Comparison of ENCODE assay signal across 16 cellular contexts in genomic region chr11:71458146-71459070, GRCh38.
"Had no signal": no experiment of that assay in that cellular context is flagged by ENCODE, and none has a peak within 500 bp of the region (broad histone marks: within the 10 kb centered on the region; RNA-seq: fewer than 3 reads in every experiment).

No MANE protein-coding gene starts in this region.

- H3K9me3 ChIP-seq: gastrocnemius medialis, ovary, tibial nerve had no signal

- H3K4me3 ChIP-seq: gastrocnemius medialis, ovary, tibial nerve had no signal

- H3K4me3 Mint-ChIP-seq: activated CD4-positive, alpha-beta T cell treated with anti-CD3 and anti-CD28 coated beads for 36 hours; activated CD8-positive, alpha-beta T cell treated with anti-CD3 and anti-CD28 coated beads, Interleukin-2, amount 10 ng/mL, durations not matched to agents 7 days and 5 days; activated naive CD4-positive, alpha-beta T cell treated with anti-CD3 and anti-CD28 coated beads, Interleukin-2, amount 50 U/mL, for 24 hours; stimulated activated effector memory CD8-positive, alpha-beta T cell treated with anti-CD3 and anti-CD28 coated beads, Interleukin-12 subunit alpha, Interleukin-12 subunit beta, amount 100 ng/mL, for 72 hours had no signal

- H3K27ac ChIP-seq: gastrocnemius medialis, ovary, tibial nerve had no signal

- H3K27ac Mint-ChIP-seq: activated CD4-positive, alpha-beta T cell treated with anti-CD3 and anti-CD28 coated beads for 36 hours; activated CD8-positive, alpha-beta T cell treated with anti-CD3 and anti-CD28 coated beads, Interleukin-2, amount 10 ng/mL, durations not matched to agents 7 days and 5 days; activated naive CD4-positive, alpha-beta T cell treated with anti-CD3 and anti-CD28 coated beads, Interleukin-2, amount 50 U/mL, for 24 hours had no signal

- H3K27me3 ChIP-seq: gastrocnemius medialis, ovary, tibial nerve had no signal

- H3K27me3 Mint-ChIP-seq: activated CD4-positive, alpha-beta T cell treated with anti-CD3 and anti-CD28 coated beads for 36 hours; activated naive CD4-positive, alpha-beta T cell treated with anti-CD3 and anti-CD28 coated beads, Interleukin-2, amount 50 U/mL, for 24 hours; brain had no signal

- H3K36me3 ChIP-seq: ovary had no signal

- DNase-seq: activated CD4-positive, alpha-beta T cell treated with anti-CD3 and anti-CD28 coated beads for 36 hours; activated CD8-positive, alpha-beta memory T cell treated with anti-CD3 and anti-CD28 coated beads, Interleukin-2, amount 50 U/mL, for 4 hours; activated CD8-positive, alpha-beta T cell treated with anti-CD3 and anti-CD28 coated beads, Interleukin-2, amount 10 ng/mL, durations not matched to agents 7 days and 5 days; activated effector memory CD4-positive, alpha-beta T cell treated with anti-CD3 and anti-CD28 coated beads, Interleukin-2, amount 50 U/mL, for 16 hours; activated T-cell treated with anti-CD3 and anti-CD28 coated beads, Interleukin-2, amount 50 U/mL, for 48 hours; amniotic stem cell; effector CD8-positive, alpha-beta T cell; gastrocnemius medialis; stimulated activated CD4-positive, alpha-beta T cell treated with anti-CD3 and anti-CD28 coated beads, Interleukin-12 subunit alpha, Interleukin-12 subunit beta, amount 100 ng/mL, for 4 hours; stimulated activated CD4-positive, alpha-beta T cell treated with anti-CD3 and anti-CD28 coated beads, Interleukin-2, amount 100 ng/mL, for 24 hours; T-helper 2 cell had no signal

- H3K9me3 Mint-ChIP-seq: activated naive CD4-positive, alpha-beta T cell treated with anti-CD3 and anti-CD28 coated beads, Interleukin-2, amount 50 U/mL, for 24 hours; brain; stimulated activated effector memory CD8-positive, alpha-beta T cell treated with anti-CD3 and anti-CD28 coated beads, Interleukin-12 subunit alpha, Interleukin-12 subunit beta, amount 100 ng/mL, for 72 hours had no signal

- ATAC-seq: activated CD4-positive, alpha-beta T cell treated with anti-CD3 and anti-CD28 coated beads for 36 hours; activated CD8-positive, alpha-beta T cell treated with anti-CD3 and anti-CD28 coated beads, Interleukin-2, amount 10 ng/mL, durations not matched to agents 7 days and 5 days; gastrocnemius medialis; stimulated activated effector memory CD8-positive, alpha-beta T cell treated with anti-CD3 and anti-CD28 coated beads, Interleukin-12 subunit alpha, Interleukin-12 subunit beta, amount 100 ng/mL, for 72 hours had no signal
